ENCODE assay signal across 8 cellular contexts in the genomic region with DNA sequence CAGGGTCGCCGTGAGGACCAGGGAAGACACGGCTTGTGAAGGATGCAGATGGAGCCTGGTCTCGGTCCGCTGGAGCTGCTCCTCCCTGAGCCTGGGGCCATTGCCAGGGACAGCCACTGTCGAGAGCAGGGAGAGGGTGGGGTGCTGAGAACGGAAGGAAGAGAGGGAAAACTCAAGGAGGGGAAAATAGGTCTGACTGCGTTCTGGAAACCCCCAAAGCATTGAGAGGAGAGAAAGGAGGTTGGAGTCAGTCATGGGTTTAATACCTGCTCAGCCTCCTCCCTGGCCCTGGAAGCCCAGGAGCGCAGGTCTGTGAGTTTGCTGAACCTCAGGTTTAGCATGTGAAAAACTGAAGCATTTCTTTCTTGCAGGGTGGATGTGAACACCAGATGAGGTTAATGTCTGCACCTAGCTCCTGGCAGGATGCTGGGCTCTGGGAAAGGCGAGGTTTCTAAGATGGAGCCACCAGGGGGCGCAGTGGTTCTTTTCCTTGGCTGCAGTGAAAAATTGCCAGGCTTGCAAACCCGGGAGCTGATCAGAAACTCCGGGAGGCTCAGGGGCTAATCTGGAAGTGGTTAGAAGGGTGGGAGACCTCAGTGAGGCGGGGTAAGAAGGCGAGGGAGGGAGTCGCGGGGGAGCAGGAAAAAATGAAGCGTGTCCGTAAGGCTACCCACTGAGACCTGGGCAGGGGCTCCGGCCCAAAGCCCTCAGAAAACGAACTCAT. TPM values are rescaled to one million over a fixed set of nuclear protein-coding genes. Genes with fewer than 3 reads are reported as not detected.
DNase-seq lines count a peak whose midpoint lies in the region; ATAC-seq and TF ChIP-seq lines count a peak whose summit lies in the region.

No MANE protein-coding gene starts in this region.

- peaks cover 34% of the 10 kb centered on the region for H3K4me1 Mint-ChIP-seq in Calu3 (ENCODE audit: low read depth, unreplicated experiment)

- no peak for ATAC-seq in HG03432 (IDR thresholded peaks at IDR 0.05; ENCODE audit: unreplicated experiment)

- no peaks in the 10 kb centered on the region for H3K79me1 ChIP-seq in neuronal stem cell (ENCODE audit: low read depth, low read length)

- no TSS peak for BruUV-seq in Calu3 (replicated peaks; lab: Mats Ljungman, UMichigan)

- H3K18ac ChIP-seq in neuronal stem cell (ENCODE audit: low read length) = no peak overlapping the region

- no CpG with 5 or more reads among the region's 21 CpGs for WGBS in neuronal stem cell (ENCODE audit: extremely low coverage in 2 of 2, insufficient read length in 2 of 2, insufficient replicate concordance in 1 of 2), 2 donors
- WGBS in suprapubic skin = 43% methylated on average over 21 of the region's 21 CpGs

- no peak overlapping the region for H2AFZ ChIP-seq in neuronal stem cell (ENCODE audit: low read length)

- peaks cover 0 to 1% of the 10 kb centered on the region in 2 donors for H3K4me1 ChIP-seq in neuronal stem cell (ENCODE audit: control insufficient read depth in 2 of 2, insufficient read depth in 1 of 2, low read depth in 1 of 2, low read length in 2 of 2)
- H3K4me1 ChIP-seq in suprapubic skin = no peaks in the 10 kb centered on the region

- no peak for TF ChIP-seq POLR2A in suprapubic skin (IDR thresholded peaks at IDR 0.05)

- DNase-seq in Calu3 (peak; percentile 84), KG1 (lab: John Stamatoyannopoulos, UW) (peak; percentile 33), RPMI7951 (ENCODE audit: low read depth) (peak; percentile 71), fibroblast of the conjunctiva (ENCODE audit: low read depth) (peak; percentile 47), neuronal stem cell (ENCODE audit: low spot score) (peak; percentile 71), suprapubic skin (ENCODE audit: low spot score in 2 of 2) (peak; percentile 74 to 88)
- peak; percentile 49 to 66 for DNase-seq in activated T-helper 1 cell treated with anti-CD3 and anti-CD28 coated beads, Interleukin-2, amount 50 U/mL, for 16 hours (ENCODE audit: low read depth in 1 of 2, low spot score in 1 of 2)

- H3K27ac Mint-ChIP-seq in Calu3 (ENCODE audit: unreplicated experiment) = no peak overlapping the region

- no peak overlapping the region for H3K9ac ChIP-seq in neuronal stem cell (ENCODE audit: low read depth, low read length, poor library complexity)

- no peak overlapping the region for H3K4me3 Mint-ChIP-seq in Calu3 (ENCODE audit: low read depth, unreplicated experiment)

- H3K9me3 ChIP-seq in neuronal stem cell (replicated peaks in 1 of 2; ENCODE audit: control insufficient read depth in 2 of 2, insufficient read depth in 1 of 2, low read depth in 1 of 2, low read length in 2 of 2) = no peaks in the 10 kb centered on the region
- no peaks in the 10 kb centered on the region for H3K9me3 ChIP-seq in suprapubic skin

- H3K36me3 Mint-ChIP-seq in Calu3 (ENCODE audit: insufficient read depth, unreplicated experiment) = peaks cover 4% of the 10 kb centered on the region

- H3K27me3 ChIP-seq in neuronal stem cell (ENCODE audit: control insufficient read depth in 3 of 3, insufficient read depth in 3 of 3, low read depth in 1 of 3, low read length in 3 of 3) = peaks cover 0 to 2% (median 0%) of the 10 kb centered on the region in 3 experiments
- H3K27me3 ChIP-seq in suprapubic skin = no peaks in the 10 kb centered on the region

- H3K27ac ChIP-seq in neuronal stem cell (replicated peaks; ENCODE audit: low read length) (no peak overlapping the region), suprapubic skin (no peak overlapping the region)

- no peak overlapping the region for H2BK120ac ChIP-seq in neuronal stem cell (ENCODE audit: low read depth, low read length)

- peak; percentile 74 for TF ChIP-seq CTCF in Calu3 (IDR thresholded peaks at IDR 0.05; ENCODE audit: unreplicated experiment)
- peak; percentile 59 to 76 for TF ChIP-seq CTCF in suprapubic skin (IDR thresholded peaks at IDR 0.05)

- H3K23ac ChIP-seq in neuronal stem cell (ENCODE audit: low read depth, low read length, poor library complexity) = no peak overlapping the region

- H3K4me3 ChIP-seq in neuronal stem cell (ENCODE audit: low read length in 2 of 2) = no peak overlapping the region
- H3K4me3 ChIP-seq in suprapubic skin = no peak overlapping the region

- CTCF ChIA-PET in Calu3 (lab: Charles Lee) = interaction anchor here (0.6 to 1.7 kb wide), 11 partner anchors 11 to 490 kb away, joined by 3 to 16 read pairs (median 3); a partner anchor contains a TSS

- H3K36me3 ChIP-seq in neuronal stem cell (replicated peaks in 1 of 2; ENCODE audit: control insufficient read depth in 2 of 2, insufficient read depth in 2 of 2, low read length in 2 of 2) = no peaks in the 10 kb centered on the region
- no peaks in the 10 kb centered on the region for H3K36me3 ChIP-seq in suprapubic skin

- no peak overlapping the region for H4K91ac ChIP-seq in neuronal stem cell (ENCODE audit: low read depth, low read length, poor library complexity)

- intact Hi-C loops in Calu3 (cut with micrococcal nuclease; ENCODE audit: unreplicated experiment) = loop anchor here (1.0 to 2.0 kb wide), 2 partner anchors 45 to 491 kb away; a partner anchor contains a TSS

- no peaks in the 10 kb centered on the region for H3K9me3 Mint-ChIP-seq in Calu3 (ENCODE audit: low read depth, unreplicated experiment)

- no peak for TF ChIP-seq EP300 in suprapubic skin (IDR thresholded peaks at IDR 0.05)

- no peak overlapping the region for H2BK15ac ChIP-seq in neuronal stem cell (ENCODE audit: low read length)

- H2BK12ac ChIP-seq in neuronal stem cell (ENCODE audit: low read length) = no peak overlapping the region

- no peak overlapping the region for H2AK5ac ChIP-seq in neuronal stem cell (ENCODE audit: low read depth, low read length)

- no peak overlapping the region for H3K14ac ChIP-seq in neuronal stem cell (ENCODE audit: low read length)

- no peak overlapping the region for H3K4me2 ChIP-seq in neuronal stem cell (ENCODE audit: insufficient read depth, low read length, poor library complexity, severe bottlenecking)

- H4K8ac ChIP-seq in neuronal stem cell (ENCODE audit: low read depth, low read length) = no peak overlapping the region

- H3K4ac ChIP-seq in neuronal stem cell (ENCODE audit: low read length) = no peak overlapping the region

- H3K27me3 Mint-ChIP-seq in Calu3 (ENCODE audit: unreplicated experiment) = no peaks in the 10 kb centered on the region

- no peak overlapping the region for H2BK5ac ChIP-seq in neuronal stem cell (ENCODE audit: low read length)

RNA-seq across cellular contexts. Expression of a gene that starts 33.6 kb away (rescaled TPM):
- total RNA-seq in Calu3 (2022) (69.0 and 79.8 TPM in 2 replicates), suprapubic skin (100 to 1,000 TPM in 1 of 4 donors, 10 to 100 TPM in 3; 70.1 to 135 (median 77.7) TPM)
- 30.3 and 40.6 TPM in 2 replicates for total RNA-seq in RPMI7951 (2014; rRNA removed; shearing (Covaris generic))
- polyA plus RNA-seq in neuronal stem cell (2013, experiment 1 of 2) = 16.8 TPM
- polyA plus RNA-seq in neuronal stem cell (2013, experiment 2 of 2) = 17.8 TPM

RNA-seq across cellular contexts. Expression of a gene that starts 45.2 kb away (rescaled TPM):
- 1.3 and 2.4 TPM in 2 replicates for total RNA-seq in Calu3 (2022)
- total RNA-seq in RPMI7951 (2014; rRNA removed; shearing (Covaris generic)) = 0.36 and 0.59 TPM in 2 replicates
- polyA plus RNA-seq in neuronal stem cell (2013, experiment 1 of 2) = 0.14 TPM
- 0.14 TPM for polyA plus RNA-seq in neuronal stem cell (2013, experiment 2 of 2)
- total RNA-seq in suprapubic skin = 1 to 10 TPM in 1 of 4 donors, under 1 TPM in 1, not detected in 2; 0.17 to 1.3 TPM

Comparison
In these comparisons a context has a peak if more than half of its experiments do, and no peak if none do; other contexts are left out.
1. DNase-seq: peak in every context shown above with its lines; median percentile 84 in Calu3; 81 in suprapubic skin; 71 in RPMI7951; 71 in neuronal stem cell; 58 in activated T-helper 1 cell treated with anti-CD3 and anti-CD28 coated beads, Interleukin-2, amount 50 U/mL, for 16 hours; 47 in fibroblast of the conjunctiva; 33 in KG1.